In genomic region chr10:32413513-32413912, GRCh38 we compare ENCODE assay signal across 8 cellular contexts. TPM values are rescaled to one million over a fixed set of nuclear protein-coding genes. Genes with fewer than 3 reads are reported as not detected.
DNase-seq lines count a peak whose midpoint lies in the region; ATAC-seq lines count a peak whose summit lies in the region.

No MANE protein-coding gene starts in this region.

- in situ Hi-C loops in GM23248 (cut with MboI): no loop called here

- H3K9me2 ChIP-seq in GM23248 (ENCODE audit: insufficient read depth): no peaks in the 10 kb centered on the region

- no peaks in the 10 kb centered on the region for H4K20me1 ChIP-seq in GM23248 (ENCODE audit: insufficient read depth)

- 0% methylated on average over 2 of the region's 2 CpGs for WGBS in GM23248 (ENCODE audit: low coverage in 1 of 2, low lambda C conversion rate in 2 of 2, missing lambda C conversion rate in 2 of 2), 2 experiments

- ATAC-seq in Right ventricle myocardium superior (ENCODE audit: poor library complexity): no peak

- H3K9me3 ChIP-seq in GM23248 (ENCODE audit: low read depth): no peaks in the 10 kb centered on the region

- peak; percentile 95 for DNase-seq in GM23248
- peak; percentile 27 to 39 for DNase-seq in activated CD4-positive, alpha-beta T cell treated with anti-CD3 and anti-CD28 coated beads for 4 hours
- peak; percentile 21 for DNase-seq in fibroblast of gingiva (ENCODE audit: low read depth)
- DNase-seq in stimulated activated CD4-positive, alpha-beta T cell treated with anti-CD3 and anti-CD28 coated beads, Interleukin-4, amount 100 ng/mL, for 1 hour: peak; percentile 46
- no peak for DNase-seq in mucosa of gallbladder (ENCODE audit: low spot score)
- DNase-seq in Right ventricle myocardium superior: no peak
- no peak for DNase-seq in NCI-H1105 (lab: John Stamatoyannopoulos, UW)
- DNase-seq in posterior vena cava (ENCODE audit: low spot score): no peak

- intact Hi-C loops in Right ventricle myocardium superior (cut with DNase I) (no loop called here), posterior vena cava (cut with DNase I) (no loop called here)

- peak overlapping the region; percentile 77 for H3K27ac ChIP-seq in GM23248

- peak overlapping the region; percentile 28 for H3K9ac ChIP-seq in GM23248

- peak overlapping the region; percentile 39 for H3K4me2 ChIP-seq in GM23248 (ENCODE audit: unreplicated experiment)

- H3K27me3 ChIP-seq in GM23248 (replicated peaks; ENCODE audit: insufficient read depth): no peaks in the 10 kb centered on the region

- H3K4me1 ChIP-seq in GM23248 (ENCODE audit: insufficient read depth): peaks cover 35% of the 10 kb centered on the region

- H3F3A ChIP-seq in GM23248 (ENCODE audit: insufficient read depth): peaks cover 21% of the 10 kb centered on the region

- no peaks in the 10 kb centered on the region for H3K79me2 ChIP-seq in GM23248 (ENCODE audit: insufficient read depth)

- peak overlapping the region; percentile 14; the same call in 1 of the 2 replicates for H3K4me3 ChIP-seq in GM23248

- no peak overlapping the region for H2AFZ ChIP-seq in GM23248

- no peaks in the 10 kb centered on the region for H3K36me3 ChIP-seq in GM23248 (ENCODE audit: low read depth)

RNA-seq across cellular contexts. Expression of gene CCDC7, which starts 32.4 kb away (rescaled TPM):
- total RNA-seq in GM23248 (2014; rRNA removed; shearing (Covaris generic)): 2.2 and 19.1 TPM in 2 replicates
- polyA plus RNA-seq in GM23248 (2016; fragmentation: Nextera tagmentation; extraction: Ambion mirVana): 0.96 and 2.2 TPM in 2 replicates
- total RNA-seq in mucosa of gallbladder (20.5 TPM), Right ventricle myocardium superior (19.0 TPM), posterior vena cava (10 to 100 TPM; 32.1 to 46.4 TPM)

Comparison
In these comparisons a context has a peak if more than half of its experiments do, and no peak if none do; other contexts are left out.
1. DNase-seq: peak in GM23248 (single experiment), activated CD4-positive, alpha-beta T cell treated with anti-CD3 and anti-CD28 coated beads for 4 hours (2 of 2), fibroblast of gingiva (single experiment) and stimulated activated CD4-positive, alpha-beta T cell treated with anti-CD3 and anti-CD28 coated beads, Interleukin-4, amount 100 ng/mL, for 1 hour (single experiment); none in mucosa of gallbladder (single experiment), Right ventricle myocardium superior (single experiment), NCI-H1105 (single experiment) and posterior vena cava (single experiment).